ENCODE assay signal across 17 cellular contexts in the genomic region with DNA sequence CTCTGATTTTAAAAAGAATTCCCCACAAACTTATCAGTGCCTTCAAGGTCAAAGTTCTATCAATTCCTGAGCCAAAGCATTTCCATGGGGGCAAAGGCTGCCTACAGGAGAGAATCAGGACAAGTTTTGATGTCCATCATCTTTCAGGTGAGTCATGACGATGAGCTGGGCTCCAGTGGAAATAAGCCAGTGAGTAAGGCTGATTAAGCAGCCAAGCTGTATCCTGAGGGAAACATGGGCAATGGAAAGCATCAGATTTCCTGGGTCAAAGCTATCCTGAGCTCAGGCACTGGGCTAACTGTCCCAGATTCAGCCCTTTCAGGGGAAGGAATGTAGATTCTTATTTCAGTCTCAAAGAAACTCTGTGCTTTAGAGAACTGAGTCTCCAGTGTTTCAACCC.
DNase-seq lines count a peak whose midpoint lies in the region; ATAC-seq and TF ChIP-seq lines count a peak whose summit lies in the region.
"Had no signal": no experiment of that assay in that cellular context is flagged by ENCODE, and none has a peak within 500 bp of the region (broad histone marks: within the 10 kb centered on the region; RNA-seq: fewer than 3 reads in every experiment).

No MANE protein-coding gene starts in this region.

- DNase-seq in AG10803 (ENCODE audit: low read depth) (peak; percentile 70), LHCN-M2 (ENCODE audit: low read depth) (peak; percentile 78), cardiac fibroblast (ENCODE audit: low read depth in 2 of 2) (peak; percentile 18 to 54), lung microvascular endothelial cell (ENCODE audit: low read depth in 2 of 2) (peak; percentile 12 to 45), NCI-H2107 (lab: John Stamatoyannopoulos, UW) (no peak), SHP77 treated with DMSO at 0.1 percent for 48 hours (lab: John Stamatoyannopoulos, UW) (no peak)
- DNase-seq: aorta; dorsolateral prefrontal cortex; gastrocnemius medialis; mesendoderm; NCI-H1092; NCI-H2227 treated with DMSO at 0.1 percent for 48 hours; sigmoid colon; stimulated activated CD4-positive, alpha-beta T cell treated with anti-CD3 and anti-CD28 coated beads, Interleukin-4, amount 100 ng/mL, for 4 hours; transverse colon had no signal

- TF ChIP-seq CTCF in AG10803 (conservative IDR thresholded peaks at IDR 0.05; ENCODE audit: low read length) = no peak
- TF ChIP-seq CTCF in cardiac fibroblast (IDR thresholded peaks at IDR 0.05; ENCODE audit: low read depth, low read length) = no peak

- H3K4me3 ChIP-seq in AG10803 (ENCODE audit: low read length) (no peak overlapping the region), cardiac fibroblast (replicated peaks in 1 of 2; ENCODE audit: low read depth in 2 of 2, low read length in 2 of 2) (no peak overlapping the region)
- H3K4me3 ChIP-seq: dorsolateral prefrontal cortex, gastrocnemius medialis, sigmoid colon, transverse colon had no signal

- ATAC-seq in esophagus mucosa (no peak), GM18502 (IDR thresholded peaks at IDR 0.05; ENCODE audit: poor library complexity, unreplicated experiment) (no peak)
- ATAC-seq: gastrocnemius medialis had no signal

Comparison
In these comparisons a context has a peak if more than half of its experiments do, and no peak if none do; other contexts are left out.
1. DNase-seq: peak in AG10803 (single experiment), LHCN-M2 (single experiment), cardiac fibroblast (2 of 2) and lung microvascular endothelial cell (2 of 2); none in NCI-H2107 (single experiment) and SHP77 treated with DMSO at 0.1 percent for 48 hours (single experiment).